In the genomic region with DNA sequence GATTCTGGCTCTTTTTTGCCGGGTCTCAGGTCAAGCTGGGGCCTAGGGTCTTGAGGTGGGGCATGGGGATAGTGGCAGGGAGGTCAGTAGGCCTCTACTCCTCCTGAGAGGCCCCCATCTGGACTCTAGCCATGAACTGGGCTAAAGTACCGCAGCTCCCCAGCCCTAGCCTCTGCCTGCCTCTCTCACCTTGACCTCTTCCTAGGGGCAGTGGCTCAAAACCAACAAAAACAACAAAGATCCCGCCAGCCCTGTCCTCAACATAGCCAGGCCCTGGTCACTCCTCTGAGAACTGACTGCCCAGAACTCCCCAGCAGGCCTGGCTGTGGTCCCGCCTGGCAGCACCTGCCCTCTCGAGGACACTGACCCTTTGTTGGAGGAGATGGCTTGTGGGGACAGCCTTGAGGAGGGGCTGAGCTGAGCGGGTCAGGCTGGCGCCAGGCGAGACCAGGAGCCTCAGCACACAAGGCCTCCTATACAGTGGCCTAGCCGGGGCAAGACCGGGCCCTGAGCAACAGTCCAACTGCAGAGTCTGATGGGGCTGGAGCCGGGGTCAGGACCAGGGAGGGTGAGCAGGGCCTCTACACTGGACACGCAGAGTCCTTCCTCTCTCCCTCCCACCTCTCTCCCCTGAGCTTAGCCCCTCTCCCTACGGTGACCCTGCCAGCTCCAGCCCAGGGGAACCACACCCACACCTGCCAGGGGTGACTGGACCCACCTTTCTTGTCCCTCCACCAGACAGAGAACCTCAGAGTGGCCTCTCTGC, we compare ENCODE assay signal across 2 cellular contexts.
TF ChIP-seq lines count a peak whose summit lies in the region.

No MANE protein-coding gene starts in this region.

TF ChIP-seq in IMR-90, 13 proteins besides CTCF, POLR2A, EP300 and RAD21:
- TF ChIP-seq MAZ (IDR thresholded peaks at IDR 0.05; ENCODE audit: borderline replicate concordance, low read depth, low read length) (no peak), RFX5 (IDR thresholded peaks at IDR 0.05; ENCODE audit: low read depth, low read length) (no peak), FOS (IDR thresholded peaks at IDR 0.05; ENCODE audit: low read depth, low read length) (no peak), CEBPB (IDR thresholded peaks at IDR 0.05; ENCODE audit: low read depth, low read length) (no peak), NFE2L2 (IDR thresholded peaks at IDR 0.05; ENCODE audit: low read depth, low read length) (no peak)

TF ChIP-seq in HEK293T, 16 proteins besides CTCF, POLR2A, EP300 and RAD21:
- TF ChIP-seq, protein P1, sequence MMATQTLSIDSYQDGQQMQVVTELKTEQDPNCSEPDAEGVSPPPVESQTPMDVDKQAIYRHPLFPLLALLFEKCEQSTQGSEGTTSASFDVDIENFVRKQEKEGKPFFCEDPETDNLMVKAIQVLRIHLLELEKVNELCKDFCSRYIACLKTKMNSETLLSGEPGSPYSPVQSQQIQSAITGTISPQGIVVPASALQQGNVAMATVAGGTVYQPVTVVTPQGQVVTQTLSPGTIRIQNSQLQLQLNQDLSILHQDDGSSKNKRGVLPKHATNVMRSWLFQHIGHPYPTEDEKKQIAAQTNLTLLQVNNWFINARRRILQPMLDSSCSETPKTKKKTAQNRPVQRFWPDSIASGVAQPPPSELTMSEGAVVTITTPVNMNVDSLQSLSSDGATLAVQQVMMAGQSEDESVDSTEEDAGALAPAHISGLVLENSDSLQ (IDR thresholded peaks at IDR 0.05), result no peak
- TF ChIP-seq ZNF384 (IDR thresholded peaks at IDR 0.05) (no peak), ARNT (IDR thresholded peaks at IDR 0.05) (no peak), L3MBTL2 (conservative IDR thresholded peaks at IDR 0.05) (no peak), BHLHE40 (IDR thresholded peaks at IDR 0.05; ENCODE audit: borderline replicate concordance) (no peak), FOXM1 (IDR thresholded peaks at IDR 0.05; ENCODE audit: borderline replicate concordance) (no peak), LEF1 (IDR thresholded peaks at IDR 0.05; ENCODE audit: borderline replicate concordance) (no peak), TARDBP (IDR thresholded peaks at IDR 0.05) (no peak), NFRKB (IDR thresholded peaks at IDR 0.05) (no peak), SP1 (IDR thresholded peaks at IDR 0.05) (no peak), FOXK2 (IDR thresholded peaks at IDR 0.05) (no peak), HDGF (IDR thresholded peaks at IDR 0.05; ENCODE audit: borderline replicate concordance) (no peak), FOXA1 (IDR thresholded peaks at IDR 0.05) (no peak), SUZ12 (IDR thresholded peaks at IDR 0.05) (no peak), ELF4 (IDR thresholded peaks at IDR 0.05) (no peak)
